ENCODE assay signal across 11 cellular contexts in genomic region chr12:11752403-11753150, GRCh38.
DNase-seq lines count a peak whose midpoint lies in the region; ATAC-seq and TF ChIP-seq lines count a peak whose summit lies in the region.
"Had no signal": no experiment of that assay in that cellular context is flagged by ENCODE, and none has a peak within 500 bp of the region (broad histone marks: within the 10 kb centered on the region; RNA-seq: fewer than 3 reads in every experiment).

No MANE protein-coding gene starts in this region.

- intact Hi-C loops in IMR-90 (cut with micrococcal nuclease) = no loop called here
- intact Hi-C loops in esophagus muscularis mucosa (cut with DNase I) = no loop called here

- no peak overlapping the region for H2AK5ac ChIP-seq in IMR-90 (ENCODE audit: low read depth, low read length)

- no peak for TF ChIP-seq CTCF in IMR-90 (conservative IDR thresholded peaks at IDR 0.05; ENCODE audit: low read depth, low read length)
- TF ChIP-seq CTCF in OCI-LY1 (IDR thresholded peaks at IDR 0.05; ENCODE audit: low read length) = no peak
- no peak for TF ChIP-seq CTCF in esophagus muscularis mucosa (IDR thresholded peaks at IDR 0.05)

- H2BK20ac ChIP-seq in IMR-90 (ENCODE audit: low read depth, low read length) = no peak overlapping the region

- H2BK15ac ChIP-seq in IMR-90 (ENCODE audit: low read depth, low read length) = no peak overlapping the region

- H3K23ac ChIP-seq in IMR-90 (ENCODE audit: low read depth, low read length) = no peak overlapping the region

- H2AFZ ChIP-seq in IMR-90 (replicated peaks; ENCODE audit: low read length, poor library complexity) (no peak overlapping the region), OCI-LY1 (ENCODE audit: low read length) (no peak overlapping the region)

- dilution Hi-C loops in IMR-90 (cut with HindIII; ENCODE audit: low sequenced_read_pairs, unreplicated experiment) = no loop called here

- H3K9me3 ChIP-seq in IMR-90 (ENCODE audit: control insufficient read depth, insufficient read depth, low read length) (no peaks in the 10 kb centered on the region), OCI-LY1 (ENCODE audit: low read length) (no peaks in the 10 kb centered on the region), esophagus muscularis mucosa (no peaks in the 10 kb centered on the region), stomach smooth muscle (ENCODE audit: control insufficient read depth in 2 of 2, low read length in 2 of 2) (no peaks in the 10 kb centered on the region)
- H3K9me3 ChIP-seq: Caco-2, right lobe of liver had no signal

- H3K14ac ChIP-seq in IMR-90 (replicated peaks; ENCODE audit: low read depth, low read length) = peak overlapping the region; percentile 40; the same call in 1 of the 2 replicates

- no peak for ATAC-seq in IMR-90 (ENCODE audit: low read depth)
- ATAC-seq in activated CD4-positive, CD25-positive, alpha-beta regulatory T cell treated with anti-CD3 and anti-CD28 coated beads, Interleukin-2, amount 50 U/mL, for 24 hours = no peak
- no peak for ATAC-seq in SK-N-SH treated with all-trans-retinoic acid at 6 μM for 48 hours
- ATAC-seq: foreskin keratinocyte had no signal

- no peaks in the 10 kb centered on the region for H3F3A ChIP-seq in OCI-LY1 (ENCODE audit: insufficient read depth, low read length)

- H3K18ac ChIP-seq in IMR-90 (ENCODE audit: low read depth, low read length) = no peak overlapping the region

- 0 out of 2 replicates have a peak overlapping the region, but pooled peaks have one; percentile 50 for H3K4ac ChIP-seq in IMR-90 (ENCODE audit: low read depth, low read length)

- H3K4me3 ChIP-seq in IMR-90 (ENCODE audit: insufficient read depth, low read depth, low read length) (no peak overlapping the region), OCI-LY1 (ENCODE audit: low read depth, low read length, poor library complexity, severe bottlenecking) (peak overlapping the region; percentile 20), esophagus muscularis mucosa (no peak overlapping the region), stomach smooth muscle (ENCODE audit: low read length in 2 of 2) (peak overlapping the region in 1 of 2 donors; percentile 40)
- H3K4me3 ChIP-seq: dorsolateral prefrontal cortex, right lobe of liver had no signal

- peak overlapping the region; percentile 7; the same call in 1 of the 2 replicates for H2BK120ac ChIP-seq in IMR-90 (ENCODE audit: low read depth, low read length)

- no peak overlapping the region for H4K91ac ChIP-seq in IMR-90 (ENCODE audit: insufficient read depth, low read depth, low read length)

- no peak overlapping the region for H3K27ac ChIP-seq in IMR-90 (ENCODE audit: insufficient read depth, low read length)
- peak overlapping the region; percentile 99 for H3K27ac ChIP-seq in OCI-LY1 (ENCODE audit: low read depth, low read length, poor library complexity, severe bottlenecking)
- H3K27ac ChIP-seq in esophagus muscularis mucosa (replicated peaks in 1 of 4) = peak overlapping the region; percentile 88 to 94 (median 92)
- H3K27ac ChIP-seq in stomach smooth muscle (ENCODE audit: low read length) = peak overlapping the region; percentile 99
- H3K27ac ChIP-seq: foreskin keratinocyte, right lobe of liver had no signal

- H3K36me3 ChIP-seq in IMR-90 (ENCODE audit: control insufficient read depth, insufficient read depth, low read length) (peaks cover 13% of the 10 kb centered on the region), OCI-LY1 (ENCODE audit: insufficient read depth, low read length) (no peaks in the 10 kb centered on the region), esophagus muscularis mucosa (peaks cover 0 to 3% (median 0%) of the 10 kb centered on the region in 4 donors), stomach smooth muscle (ENCODE audit: control insufficient read depth in 2 of 2, insufficient read depth in 2 of 2, low read length in 2 of 2) (no peaks in the 10 kb centered on the region)

- no peak overlapping the region for H2BK5ac ChIP-seq in IMR-90 (ENCODE audit: low read depth, low read length, poor library complexity, severe bottlenecking)

- no peak overlapping the region for H4K8ac ChIP-seq in IMR-90 (ENCODE audit: low read depth in 2 of 2, low read length in 2 of 2)

- peaks cover 3% of the 10 kb centered on the region; the same call in 1 of the 2 replicates for H4K20me1 ChIP-seq in IMR-90 (ENCODE audit: insufficient read depth, low read length)
- H4K20me1 ChIP-seq in OCI-LY1 (ENCODE audit: insufficient read depth, low read length) = no peaks in the 10 kb centered on the region

- in situ Hi-C loops in IMR-90 (cut with MboI; ENCODE audit: low sequenced_read_pairs) = no loop called here

- no peak for TF ChIP-seq POLR2A in IMR-90 (IDR thresholded peaks at IDR 0.05; ENCODE audit: low read depth, low read length)
- TF ChIP-seq POLR2A in esophagus muscularis mucosa (IDR thresholded peaks at IDR 0.05; ENCODE audit: low read depth) = no peak

- no peak for TF ChIP-seq EP300 in esophagus muscularis mucosa (IDR thresholded peaks at IDR 0.05)

- H3K4me1 ChIP-seq in IMR-90 (ENCODE audit: control insufficient read depth, insufficient read depth, low read length) (peaks cover 4% of the 10 kb centered on the region), OCI-LY1 (ENCODE audit: insufficient read depth, low read length, severe bottlenecking) (peaks cover 100% of the 10 kb centered on the region), esophagus muscularis mucosa (peaks cover 39 to 82% (median 66%) of the 10 kb centered on the region in 4 donors), stomach smooth muscle (ENCODE audit: control insufficient read depth, insufficient read depth, low read length) (peaks cover 46% of the 10 kb centered on the region)
- H3K4me1 ChIP-seq: Caco-2, foreskin keratinocyte, right lobe of liver had no signal

- peaks cover 51 to 73% of the 10 kb centered on the region in 2 experiments for H3K79me1 ChIP-seq in IMR-90 (ENCODE audit: low read depth in 1 of 2, low read length in 2 of 2)

- H4K5ac ChIP-seq in IMR-90 (ENCODE audit: low read depth, low read length) = 0 out of 2 replicates have a peak overlapping the region, but pooled peaks have one; percentile 14

- H3K9ac ChIP-seq in IMR-90 (ENCODE audit: low read depth, low read length) = no peak overlapping the region; the same call in 1 of the 2 replicates
- peak overlapping the region; percentile 65 for H3K9ac ChIP-seq in OCI-LY1 (ENCODE audit: low read length)
- peak overlapping the region; percentile 45 to 64 for H3K9ac ChIP-seq in stomach smooth muscle (ENCODE audit: low read length in 2 of 2)

- H3K9me2 ChIP-seq in OCI-LY1 (ENCODE audit: low read depth, low read length) = no peaks in the 10 kb centered on the region

- H3K4me2 ChIP-seq in IMR-90 (ENCODE audit: low read depth, low read length) = no peak overlapping the region
- H3K4me2 ChIP-seq in OCI-LY1 (ENCODE audit: low read length) = peak overlapping the region; percentile 47; the same call in 1 of the 2 replicates

- no peak for TF ChIP-seq RAD21 in IMR-90 (IDR thresholded peaks at IDR 0.05; ENCODE audit: low read length)

- H3K79me2 ChIP-seq in OCI-LY1 (ENCODE audit: insufficient read depth, low read length) = no peaks in the 10 kb centered on the region

- no TSS peak for BruUV-seq in IMR-90 (replicated peaks; lab: Mats Ljungman, UMichigan)

- H2AK9ac ChIP-seq in IMR-90 (replicated peaks; ENCODE audit: low read depth, low read length, poor library complexity) = no peak overlapping the region

- peaks cover 17% of the 10 kb centered on the region for H3K9me1 ChIP-seq in IMR-90 (ENCODE audit: insufficient read depth, low read length)

- WGBS in IMR-90 (ENCODE audit: extremely low coverage in 2 of 2, insufficient read length in 1 of 2), 2 experiments = 83% methylated on average over 2 of the region's 21 CpGs; no CpG with 5 or more reads in 1 of the 2 experiments
- WGBS in esophagus muscularis mucosa = 79% methylated on average over 21 of the region's 21 CpGs

- H3K27me3 ChIP-seq in IMR-90 (ENCODE audit: control insufficient read depth, insufficient read depth, low read length) (no peaks in the 10 kb centered on the region), OCI-LY1 (ENCODE audit: insufficient read depth, low read length) (no peaks in the 10 kb centered on the region), esophagus muscularis mucosa (no peaks in the 10 kb centered on the region), stomach smooth muscle (ENCODE audit: control insufficient read depth in 1 of 2, insufficient read depth in 2 of 2, low read length in 2 of 2) (no peaks in the 10 kb centered on the region)
- H3K27me3 ChIP-seq: dorsolateral prefrontal cortex, foreskin keratinocyte, right lobe of liver had no signal

- DNase-seq in IMR-90 = no peak
- DNase-seq in esophagus muscularis mucosa (ENCODE audit: extremely low spot score) = no peak
- DNase-seq in NCI-H446 treated with DMSO at 0.1 percent for 48 hours (lab: John Stamatoyannopoulos, UW) = no peak
- DNase-seq: Caco-2, dorsolateral prefrontal cortex, foreskin keratinocyte, right lobe of liver had no signal

- no peak overlapping the region for H3K56ac ChIP-seq in IMR-90 (ENCODE audit: extremely low read depth, insufficient read depth, low read length)

- POLR2A ChIA-PET in IMR-90 (lab: Charles Lee; ENCODE audit: unreplicated experiment) = no interaction called here

- CTCF ChIA-PET in IMR-90 (lab: Yijun Ruan, JAX) = interaction anchor here (0.8 kb wide), 1 partner anchor 11 kb away, joined by 3 read pairs; no protein-coding TSS in a partner anchor

TF ChIP-seq in IMR-90, 13 proteins besides CTCF, POLR2A, EP300 and RAD21 (continues in another document):
- TF ChIP-seq CHD1 (IDR thresholded peaks at IDR 0.05; ENCODE audit: low read depth, low read length) (no peak), SMC3 (IDR thresholded peaks at IDR 0.05; ENCODE audit: low read depth, low read length) (no peak)
- TF ChIP-seq, protein P1, sequence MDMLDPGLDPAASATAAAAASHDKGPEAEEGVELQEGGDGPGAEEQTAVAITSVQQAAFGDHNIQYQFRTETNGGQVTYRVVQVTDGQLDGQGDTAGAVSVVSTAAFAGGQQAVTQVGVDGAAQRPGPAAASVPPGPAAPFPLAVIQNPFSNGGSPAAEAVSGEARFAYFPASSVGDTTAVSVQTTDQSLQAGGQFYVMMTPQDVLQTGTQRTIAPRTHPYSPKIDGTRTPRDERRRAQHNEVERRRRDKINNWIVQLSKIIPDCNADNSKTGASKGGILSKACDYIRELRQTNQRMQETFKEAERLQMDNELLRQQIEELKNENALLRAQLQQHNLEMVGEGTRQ (IDR thresholded peaks at IDR 0.05; ENCODE audit: low read depth, low read length) = no peak

TF ChIP-seq in SK-N-SH treated with all-trans-retinoic acid at 6 μM for 48 hours, 23 proteins besides CTCF, POLR2A, EP300 and RAD21:
- no peak for TF ChIP-seq PPARA (CRISPR knock-in tag; IDR thresholded peaks at IDR 0.05; ENCODE audit: borderline replicate concordance)
- no peak for TF ChIP-seq ZNF70 (CRISPR knock-in tag; IDR thresholded peaks at IDR 0.05)
TF ChIP-seq in SK-N-SH treated with all-trans-retinoic acid at 6 μM for 48 hours: peak in this region for 0.
